In genomic region chr4:708631-708933, GRCh38 we compare ENCODE assay signal across 21 cellular contexts. TPM values are rescaled to one million over a fixed set of nuclear protein-coding genes. Genes with fewer than 3 reads are reported as not detected.
DNase-seq lines count a peak whose midpoint lies in the region; ATAC-seq and TF ChIP-seq lines count a peak whose summit lies in the region.
"Had no signal": no experiment of that assay in that cellular context is flagged by ENCODE, and none has a peak within 500 bp of the region (broad histone marks: within the 10 kb centered on the region; RNA-seq: fewer than 3 reads in every experiment).

No MANE protein-coding gene starts in this region.

- no peaks in the 10 kb centered on the region for H3K27me3 Mint-ChIP-seq in CD8-positive, alpha-beta T cell (ENCODE audit: low read depth)
- H3K27me3 Mint-ChIP-seq in brain: no peaks in the 10 kb centered on the region
- H3K27me3 Mint-ChIP-seq in naive thymus-derived CD8-positive, alpha-beta T cell: no peaks in the 10 kb centered on the region
- H3K27me3 Mint-ChIP-seq: activated naive CD8-positive, alpha-beta T cell treated with anti-CD3 and anti-CD28 coated beads, Interleukin-2, amount 50 U/mL, for 24 hours had no signal

- POLR2A ChIA-PET in CD8-positive, alpha-beta T cell (lab: Charles Lee): no interaction called here
- POLR2A ChIA-PET in naive thymus-derived CD8-positive, alpha-beta T cell (lab: Charles Lee): no interaction called here

- H3K27me3 ChIP-seq in ACC112 (ENCODE audit: insufficient read depth, low read length): no peaks in the 10 kb centered on the region
- H3K27me3 ChIP-seq in CD8-positive, alpha-beta T cell (ENCODE audit: insufficient read depth, low read length): no peaks in the 10 kb centered on the region
- H3K27me3 ChIP-seq: gastroesophageal sphincter, suprapubic skin had no signal

- H3K4me1 ChIP-seq in ACC112 (ENCODE audit: control insufficient read depth, insufficient read depth, low read length, unreplicated experiment): peaks cover 4% of the 10 kb centered on the region
- peaks cover 24% of the 10 kb centered on the region for H3K4me1 ChIP-seq in CD8-positive, alpha-beta T cell (ENCODE audit: insufficient read depth, low read length)

- peaks cover 35% of the 10 kb centered on the region for H3K4me1 Mint-ChIP-seq in CD8-positive, alpha-beta T cell (ENCODE audit: low read depth)
- H3K4me1 Mint-ChIP-seq in brain: peaks cover 38% of the 10 kb centered on the region
- H3K4me1 Mint-ChIP-seq in naive thymus-derived CD8-positive, alpha-beta T cell: peaks cover 16 to 38% (median 30%) of the 10 kb centered on the region in 4 donors

- no peak overlapping the region for H2AFZ ChIP-seq in ACC112 (ENCODE audit: low read length, unreplicated experiment)

- peaks cover 3% of the 10 kb centered on the region for H3K36me3 Mint-ChIP-seq in CD8-positive, alpha-beta T cell
- peaks cover 33% of the 10 kb centered on the region for H3K36me3 Mint-ChIP-seq in brain
- H3K36me3 Mint-ChIP-seq in naive thymus-derived CD8-positive, alpha-beta T cell: peaks cover 0 to 5% (median 0%) of the 10 kb centered on the region in 3 donors

- intact Hi-C loops in CD8-positive, alpha-beta T cell (cut with DNase I, micrococcal nuclease): no loop called here

- TF ChIP-seq CTCF in CD8-positive, alpha-beta T cell (IDR thresholded peaks at IDR 0.05): no peak
- TF ChIP-seq CTCF in brain (conservative IDR thresholded peaks at IDR 0.05): no peak

- no peaks in the 10 kb centered on the region for H3K9me3 Mint-ChIP-seq in CD8-positive, alpha-beta T cell
- H3K9me3 Mint-ChIP-seq in brain: peaks cover 0 to 21% (median 5%) of the 10 kb centered on the region in 5 experiments
- no peaks in the 10 kb centered on the region for H3K9me3 Mint-ChIP-seq in naive thymus-derived CD8-positive, alpha-beta T cell
- H3K9me3 Mint-ChIP-seq: activated naive CD8-positive, alpha-beta T cell treated with anti-CD3 and anti-CD28 coated beads, Interleukin-2, amount 50 U/mL, for 24 hours had no signal

- no peak for DNase-seq in CD8-positive, alpha-beta T cell
- peak in 1 of 10 donors; percentile 45 for DNase-seq in naive thymus-derived CD8-positive, alpha-beta T cell
- DNase-seq in amniotic stem cell (lab: John Stamatoyannopoulos, UW) (no peak), occipital lobe (lab: John Stamatoyannopoulos, UW) (no peak)
- DNase-seq: activated CD4-positive, alpha-beta T cell treated with anti-CD3 and anti-CD28 coated beads, Interleukin-2, amount 50 U/mL, for 4 hours; activated naive CD8-positive, alpha-beta T cell treated with anti-CD3 and anti-CD28 coated beads, Interleukin-2, amount 50 U/mL, for 24 hours; activated T-cell treated with anti-CD3 and anti-CD28 coated beads, Interleukin-2, amount 50 U/mL, for 48 hours; caudate nucleus; DMS 273 treated with DMSO at 0.1 percent for 48 hours; MV-4-11; NCI-H2081 treated with DMSO at 0.1 percent for 48 hours; NCI-H526; OCI-M1; stimulated activated CD4-positive, alpha-beta T cell treated with anti-CD3 and anti-CD28 coated beads, Interleukin-2, amount 100 ng/mL, for 48 hours had no signal

- no peak for ATAC-seq in CD8-positive, alpha-beta T cell
- ATAC-seq in naive thymus-derived CD8-positive, alpha-beta T cell: no peak
- no peak for ATAC-seq in HG03175 (IDR thresholded peaks at IDR 0.05; ENCODE audit: unreplicated experiment)
- no peak for ATAC-seq in GM18868 (IDR thresholded peaks at IDR 0.05; ENCODE audit: unreplicated experiment)
- ATAC-seq: activated naive CD8-positive, alpha-beta T cell treated with anti-CD3 and anti-CD28 coated beads, Interleukin-2, amount 50 U/mL, for 24 hours; gastroesophageal sphincter had no signal

- H3K27ac ChIP-seq in ACC112 (ENCODE audit: low read depth, low read length): no peak overlapping the region
- H3K27ac ChIP-seq in CD8-positive, alpha-beta T cell (ENCODE audit: low read depth, low read length): no peak overlapping the region
- H3K27ac ChIP-seq: gastroesophageal sphincter, suprapubic skin had no signal

- peak overlapping the region; percentile 21; the same call in 1 of the 2 replicates for H3K4me3 ChIP-seq in ACC112 (ENCODE audit: low read depth, low read length)
- H3K4me3 ChIP-seq in CD8-positive, alpha-beta T cell (ENCODE audit: low read depth, low read length): no peak overlapping the region

- CTCF ChIA-PET in CD8-positive, alpha-beta T cell (lab: Charles Lee): no interaction called here

- no peaks in the 10 kb centered on the region for H3K9me3 ChIP-seq in CD8-positive, alpha-beta T cell (ENCODE audit: low read length)
- H3K9me3 ChIP-seq: gastroesophageal sphincter, suprapubic skin had no signal

- H3K27ac Mint-ChIP-seq in CD8-positive, alpha-beta T cell: no peak overlapping the region
- H3K27ac Mint-ChIP-seq in brain: peak overlapping the region in 4 of 5 experiments; percentile 34 to 93 (median 68)
- peak overlapping the region in 4 of 10 donors; percentile 33 to 85 (median 72) for H3K27ac Mint-ChIP-seq in naive thymus-derived CD8-positive, alpha-beta T cell
- H3K27ac Mint-ChIP-seq: activated naive CD8-positive, alpha-beta T cell treated with anti-CD3 and anti-CD28 coated beads, Interleukin-2, amount 50 U/mL, for 24 hours had no signal

- peak overlapping the region; percentile 16 for H3K4me3 Mint-ChIP-seq in CD8-positive, alpha-beta T cell
- peak overlapping the region; percentile 68 to 81 (median 78) for H3K4me3 Mint-ChIP-seq in brain
- peak overlapping the region in 7 of 10 donors; percentile 21 to 78 (median 41) for H3K4me3 Mint-ChIP-seq in naive thymus-derived CD8-positive, alpha-beta T cell
- H3K4me3 Mint-ChIP-seq: activated naive CD8-positive, alpha-beta T cell treated with anti-CD3 and anti-CD28 coated beads, Interleukin-2, amount 50 U/mL, for 24 hours had no signal

- H3K79me2 ChIP-seq in ACC112 (ENCODE audit: control insufficient read depth, insufficient read depth, low read length, unreplicated experiment): peaks cover 67% of the 10 kb centered on the region

- H3K36me3 ChIP-seq in ACC112 (ENCODE audit: insufficient read depth, low read length): no peaks in the 10 kb centered on the region
- no peaks in the 10 kb centered on the region for H3K36me3 ChIP-seq in CD8-positive, alpha-beta T cell (ENCODE audit: insufficient read depth, low read length)
- H3K36me3 ChIP-seq: suprapubic skin had no signal

RNA-seq across cellular contexts. Expression of gene PCGF3, which starts 3.0 kb away (rescaled TPM):
- 10 to 100 TPM; 39.1 to 39.5 TPM for total RNA-seq in CD8-positive, alpha-beta T cell
- polyA plus RNA-seq in brain (ENCODE audit: insufficient read depth, low read depth, low replicate concordance): 27.6 TPM
- 10 to 100 TPM; 45.6 to 49.3 TPM for total RNA-seq in naive thymus-derived CD8-positive, alpha-beta T cell
- polyA plus RNA-seq in naive thymus-derived CD8-positive, alpha-beta T cell: 1 to 10 TPM; 3.4 to 4.4 (median 3.9) TPM
- 82.7 TPM for total RNA-seq in occipital lobe

RNA-seq across cellular contexts. Expression of gene SLC49A3, which starts 19.6 kb away (rescaled TPM):
- under 1 TPM; 0.69 to 0.73 TPM for total RNA-seq in CD8-positive, alpha-beta T cell
- 1.0 TPM for polyA plus RNA-seq in brain (ENCODE audit: insufficient read depth, low read depth, low replicate concordance)
- 1 to 10 TPM; 2.0 to 3.7 TPM for total RNA-seq in naive thymus-derived CD8-positive, alpha-beta T cell
- polyA plus RNA-seq in naive thymus-derived CD8-positive, alpha-beta T cell: under 1 TPM in 2 of 3 donors, not detected in 1; 0.30 to 0.38 TPM
- total RNA-seq in occipital lobe: 0.62 TPM
- total RNA-seq: SK-MEL-5 had no signal

RNA-seq across cellular contexts. Expression of gene MYL5, which starts 34.2 kb away (rescaled TPM):
- 10 to 100 TPM; 27.2 to 28.7 TPM for total RNA-seq in CD8-positive, alpha-beta T cell
- 11.6 TPM for polyA plus RNA-seq in brain (ENCODE audit: insufficient read depth, low read depth, low replicate concordance)
- 10 to 100 TPM; 34.9 to 35.6 TPM for total RNA-seq in naive thymus-derived CD8-positive, alpha-beta T cell
- polyA plus RNA-seq in naive thymus-derived CD8-positive, alpha-beta T cell: 10 to 100 TPM in 1 of 3 donors, 1 to 10 TPM in 2; 3.1 to 13.9 (median 7.5) TPM
- total RNA-seq in occipital lobe: 4.2 TPM

RNA-seq across cellular contexts. Expression of gene ATP5ME, which starts 34.5 kb away (rescaled TPM):
- 100 to 1,000 TPM; 113 to 114 TPM for total RNA-seq in CD8-positive, alpha-beta T cell
- polyA plus RNA-seq in brain (ENCODE audit: insufficient read depth, low read depth, low replicate concordance): 717 TPM
- total RNA-seq in naive thymus-derived CD8-positive, alpha-beta T cell: 100 to 1,000 TPM; 146 to 155 TPM
- polyA plus RNA-seq in naive thymus-derived CD8-positive, alpha-beta T cell: 100 to 1,000 TPM; 420 to 468 (median 462) TPM
- 62.2 TPM for total RNA-seq in occipital lobe

Comparison
In these comparisons a context has a peak if more than half of its experiments do, and no peak if none do; other contexts are left out.
1. H3K4me3 Mint-ChIP-seq: peak in every context shown above with its lines; median percentile 78 in brain; 41 in naive thymus-derived CD8-positive, alpha-beta T cell; 16 in CD8-positive, alpha-beta T cell.